Comparison of ENCODE assay signal across 1 cellular context in genomic region chr7:139721417-139721816, GRCh38.
TF ChIP-seq lines count a peak whose summit lies in the region.

No MANE protein-coding gene starts in this region.

TF ChIP-seq in HepG2, 621 proteins besides CTCF, POLR2A, EP300 and RAD21 (continued from another document and continues in another):
- TF ChIP-seq TFAP4 (IDR thresholded peaks at IDR 0.05; ENCODE audit: borderline replicate concordance, low read depth) (no peak), ZNF766 (CRISPR knock-in tag; IDR thresholded peaks at IDR 0.05; ENCODE audit: borderline replicate concordance) (no peak), GATAD2A (CRISPR knock-in tag; IDR thresholded peaks at IDR 0.05) (peak; percentile 48; the same call in 1 of the 2 replicates), CAMTA2 (CRISPR knock-in tag; IDR thresholded peaks at IDR 0.05; ENCODE audit: borderline replicate concordance) (no peak), ZNF619 (CRISPR knock-in tag; IDR thresholded peaks at IDR 0.05) (no peak), ARNT (IDR thresholded peaks at IDR 0.05) (no peak), SNAI1 (CRISPR knock-in tag; IDR thresholded peaks at IDR 0.05; ENCODE audit: borderline replicate concordance) (no peak), PHF5A (CRISPR knock-in tag; IDR thresholded peaks at IDR 0.05; ENCODE audit: low read depth, unreplicated experiment) (no peak), TIGD3 (CRISPR knock-in tag; IDR thresholded peaks at IDR 0.05; ENCODE audit: borderline replicate concordance) (no peak), ZSCAN31 (CRISPR knock-in tag; IDR thresholded peaks at IDR 0.05; ENCODE audit: low read depth) (no peak), MLX (CRISPR knock-in tag; IDR thresholded peaks at IDR 0.05) (no peak), ZNF704 (CRISPR knock-in tag; IDR thresholded peaks at IDR 0.05; ENCODE audit: borderline replicate concordance) (no peak), ZNF12 (CRISPR knock-in tag; IDR thresholded peaks at IDR 0.05) (no peak), ZNF547 (CRISPR knock-in tag; IDR thresholded peaks at IDR 0.05) (no peak), NFRKB (IDR thresholded peaks at IDR 0.05) (no peak), HOXA3 (CRISPR knock-in tag; IDR thresholded peaks at IDR 0.05) (no peak), ZNF329 (CRISPR knock-in tag; IDR thresholded peaks at IDR 0.05; ENCODE audit: low read depth) (no peak), SOX5 (CRISPR knock-in tag; IDR thresholded peaks at IDR 0.05; ENCODE audit: borderline replicate concordance) (peak; percentile 43; the same call in 1 of the 2 replicates), ZNF570 (CRISPR knock-in tag; IDR thresholded peaks at IDR 0.05; ENCODE audit: borderline replicate concordance) (no peak), MAF1 (CRISPR knock-in tag; IDR thresholded peaks at IDR 0.05; ENCODE audit: borderline replicate concordance) (no peak), GFI1 (CRISPR knock-in tag; IDR thresholded peaks at IDR 0.05; ENCODE audit: borderline replicate concordance) (no peak), PHF21A (CRISPR knock-in tag; IDR thresholded peaks at IDR 0.05) (no peak), DR1 (CRISPR knock-in tag; IDR thresholded peaks at IDR 0.05) (no peak), FOXP1 (IDR thresholded peaks at IDR 0.05) (no peak), FOXP1 (CRISPR knock-in tag; IDR thresholded peaks at IDR 0.05) (no peak), KLF12 (CRISPR knock-in tag; IDR thresholded peaks at IDR 0.05; ENCODE audit: borderline replicate concordance) (no peak), ZNF180 (CRISPR knock-in tag; IDR thresholded peaks at IDR 0.05; ENCODE audit: borderline replicate concordance, low read depth) (no peak), ATRX (CRISPR knock-in tag; IDR thresholded peaks at IDR 0.05; ENCODE audit: borderline replicate concordance) (no peak), MAZ (IDR thresholded peaks at IDR 0.05; ENCODE audit: borderline replicate concordance, low read depth, low read length) (no peak), MAZ (CRISPR knock-in tag; IDR thresholded peaks at IDR 0.05; ENCODE audit: low read depth) (no peak), ONECUT2 (CRISPR knock-in tag; IDR thresholded peaks at IDR 0.05) (no peak), SIX1 (CRISPR knock-in tag; IDR thresholded peaks at IDR 0.05; ENCODE audit: borderline replicate concordance) (no peak), MAFG (CRISPR knock-in tag; IDR thresholded peaks at IDR 0.05) (no peak), FOXO1 (CRISPR knock-in tag; IDR thresholded peaks at IDR 0.05) (no peak), ZNF772 (CRISPR knock-in tag; IDR thresholded peaks at IDR 0.05) (no peak), KDM4B (CRISPR knock-in tag; IDR thresholded peaks at IDR 0.05) (no peak), ZZZ3 (CRISPR knock-in tag; IDR thresholded peaks at IDR 0.05; ENCODE audit: borderline replicate concordance) (no peak), FOXA1 (IDR thresholded peaks at IDR 0.05) (no peak), FOXA1 (CRISPR knock-in tag; IDR thresholded peaks at IDR 0.05) (0 out of 2 replicates have a peak, but pooled peaks have one; percentile 18), ZNF503 (CRISPR knock-in tag; IDR thresholded peaks at IDR 0.05) (no peak), TBL1XR1 (IDR thresholded peaks at IDR 0.05; ENCODE audit: borderline replicate concordance, low read length, partially characterized antibody) (no peak), ZNF296 (CRISPR knock-in tag; conservative IDR thresholded peaks at IDR 0.05) (no peak), ELF4 (CRISPR knock-in tag; IDR thresholded peaks at IDR 0.05; ENCODE audit: borderline replicate concordance) (no peak), ZNF446 (CRISPR knock-in tag; IDR thresholded peaks at IDR 0.05) (no peak), ZNF83 (CRISPR knock-in tag; IDR thresholded peaks at IDR 0.05; ENCODE audit: borderline replicate concordance) (no peak), SYNCRIP (IDR thresholded peaks at IDR 0.05; ENCODE audit: insufficient read depth, low read depth, low read length) (no peak), ZMAT3 (CRISPR knock-in tag; conservative IDR thresholded peaks at IDR 0.05) (no peak), ZNF788 (CRISPR knock-in tag; IDR thresholded peaks at IDR 0.05; ENCODE audit: borderline replicate concordance) (no peak), ZNF781 (CRISPR knock-in tag; IDR thresholded peaks at IDR 0.05; ENCODE audit: borderline replicate concordance, not compliant biosample characterization) (no peak), ZFYVE20 (CRISPR knock-in tag; IDR thresholded peaks at IDR 0.05; ENCODE audit: borderline replicate concordance, low read depth) (no peak), ESRRA (CRISPR knock-in tag; IDR thresholded peaks at IDR 0.05; ENCODE audit: low read depth) (no peak), LRRFIP1 (CRISPR knock-in tag; conservative IDR thresholded peaks at IDR 0.05) (no peak)
- TF ChIP-seq, protein P1, sequence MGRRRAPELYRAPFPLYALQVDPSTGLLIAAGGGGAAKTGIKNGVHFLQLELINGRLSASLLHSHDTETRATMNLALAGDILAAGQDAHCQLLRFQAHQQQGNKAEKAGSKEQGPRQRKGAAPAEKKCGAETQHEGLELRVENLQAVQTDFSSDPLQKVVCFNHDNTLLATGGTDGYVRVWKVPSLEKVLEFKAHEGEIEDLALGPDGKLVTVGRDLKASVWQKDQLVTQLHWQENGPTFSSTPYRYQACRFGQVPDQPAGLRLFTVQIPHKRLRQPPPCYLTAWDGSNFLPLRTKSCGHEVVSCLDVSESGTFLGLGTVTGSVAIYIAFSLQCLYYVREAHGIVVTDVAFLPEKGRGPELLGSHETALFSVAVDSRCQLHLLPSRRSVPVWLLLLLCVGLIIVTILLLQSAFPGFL (CRISPR knock-in tag; IDR thresholded peaks at IDR 0.05) = no peak
- TF ChIP-seq, protein P2, sequence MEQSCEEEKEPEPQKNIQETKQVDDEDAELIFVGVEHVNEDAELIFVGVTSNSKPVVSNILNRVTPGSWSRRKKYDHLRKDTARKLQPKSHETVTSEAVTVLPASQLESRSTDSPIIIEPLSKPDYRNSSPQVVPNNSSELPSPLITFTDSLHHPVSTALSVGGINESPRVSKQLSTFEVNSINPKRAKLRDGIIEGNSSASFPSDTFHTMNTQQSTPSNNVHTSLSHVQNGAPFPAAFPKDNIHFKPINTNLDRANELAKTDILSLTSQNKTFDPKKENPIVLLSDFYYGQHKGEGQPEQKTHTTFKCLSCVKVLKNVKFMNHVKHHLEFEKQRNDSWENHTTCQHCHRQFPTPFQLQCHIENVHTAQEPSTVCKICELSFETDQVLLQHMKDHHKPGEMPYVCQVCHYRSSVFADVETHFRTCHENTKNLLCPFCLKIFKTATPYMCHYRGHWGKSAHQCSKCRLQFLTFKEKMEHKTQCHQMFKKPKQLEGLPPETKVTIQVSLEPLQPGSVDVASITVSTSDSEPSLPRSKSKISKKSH (CRISPR knock-in tag; IDR thresholded peaks at IDR 0.05; ENCODE audit: borderline replicate concordance) = no peak
- TF ChIP-seq, protein P3, sequence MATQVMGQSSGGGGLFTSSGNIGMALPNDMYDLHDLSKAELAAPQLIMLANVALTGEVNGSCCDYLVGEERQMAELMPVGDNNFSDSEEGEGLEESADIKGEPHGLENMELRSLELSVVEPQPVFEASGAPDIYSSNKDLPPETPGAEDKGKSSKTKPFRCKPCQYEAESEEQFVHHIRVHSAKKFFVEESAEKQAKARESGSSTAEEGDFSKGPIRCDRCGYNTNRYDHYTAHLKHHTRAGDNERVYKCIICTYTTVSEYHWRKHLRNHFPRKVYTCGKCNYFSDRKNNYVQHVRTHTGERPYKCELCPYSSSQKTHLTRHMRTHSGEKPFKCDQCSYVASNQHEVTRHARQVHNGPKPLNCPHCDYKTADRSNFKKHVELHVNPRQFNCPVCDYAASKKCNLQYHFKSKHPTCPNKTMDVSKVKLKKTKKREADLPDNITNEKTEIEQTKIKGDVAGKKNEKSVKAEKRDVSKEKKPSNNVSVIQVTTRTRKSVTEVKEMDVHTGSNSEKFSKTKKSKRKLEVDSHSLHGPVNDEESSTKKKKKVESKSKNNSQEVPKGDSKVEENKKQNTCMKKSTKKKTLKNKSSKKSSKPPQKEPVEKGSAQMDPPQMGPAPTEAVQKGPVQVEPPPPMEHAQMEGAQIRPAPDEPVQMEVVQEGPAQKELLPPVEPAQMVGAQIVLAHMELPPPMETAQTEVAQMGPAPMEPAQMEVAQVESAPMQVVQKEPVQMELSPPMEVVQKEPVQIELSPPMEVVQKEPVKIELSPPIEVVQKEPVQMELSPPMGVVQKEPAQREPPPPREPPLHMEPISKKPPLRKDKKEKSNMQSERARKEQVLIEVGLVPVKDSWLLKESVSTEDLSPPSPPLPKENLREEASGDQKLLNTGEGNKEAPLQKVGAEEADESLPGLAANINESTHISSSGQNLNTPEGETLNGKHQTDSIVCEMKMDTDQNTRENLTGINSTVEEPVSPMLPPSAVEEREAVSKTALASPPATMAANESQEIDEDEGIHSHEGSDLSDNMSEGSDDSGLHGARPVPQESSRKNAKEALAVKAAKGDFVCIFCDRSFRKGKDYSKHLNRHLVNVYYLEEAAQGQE (IDR thresholded peaks at IDR 0.05; ENCODE audit: borderline replicate concordance in 1 of 2, low read depth in 1 of 2, low read length in 2 of 2) = no peak
- TF ChIP-seq, protein P4, sequence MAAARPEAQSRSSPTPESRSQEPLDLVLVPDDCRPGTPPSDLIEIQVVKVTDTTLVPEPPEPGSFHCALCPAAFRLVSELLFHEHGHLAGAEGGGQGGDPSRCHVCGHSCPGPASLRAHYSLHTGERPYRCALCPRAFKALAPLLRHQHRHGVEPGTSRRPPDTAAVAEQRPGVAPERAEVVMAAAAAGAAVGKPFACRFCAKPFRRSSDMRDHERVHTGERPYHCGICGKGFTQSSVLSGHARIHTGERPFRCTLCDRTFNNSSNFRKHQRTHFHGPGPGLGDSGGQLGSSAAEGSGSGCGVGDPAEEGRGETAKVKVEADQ (CRISPR knock-in tag; IDR thresholded peaks at IDR 0.05; ENCODE audit: borderline replicate concordance) = no peak
